10 cellular contexts compared by ENCODE assay signal in the genomic region with DNA sequence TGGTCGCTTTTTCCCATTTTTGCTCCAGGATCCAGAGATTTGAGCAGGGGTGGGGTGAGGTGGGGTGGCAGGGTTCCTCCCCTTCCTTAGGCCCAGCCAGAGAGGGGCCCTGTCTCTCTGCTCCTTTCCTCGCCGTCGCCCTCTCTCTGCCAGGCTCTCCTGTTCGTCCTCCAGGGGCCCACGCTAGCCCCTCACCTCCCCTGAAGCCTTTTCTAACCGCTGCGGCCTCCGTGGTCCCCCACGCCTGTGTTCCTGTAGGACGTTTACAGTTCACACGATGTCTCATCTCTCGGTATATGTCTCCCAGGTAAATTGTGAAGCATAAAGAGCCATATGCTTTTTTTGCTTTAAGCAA. TPM values are rescaled to one million over a fixed set of nuclear protein-coding genes. Genes with fewer than 3 reads are reported as not detected.
DNase-seq lines count a peak whose midpoint lies in the region; ATAC-seq and TF ChIP-seq lines count a peak whose summit lies in the region.
"Had no signal": no experiment of that assay in that cellular context is flagged by ENCODE, and none has a peak within 500 bp of the region (broad histone marks: within the 10 kb centered on the region; RNA-seq: fewer than 3 reads in every experiment).

No MANE protein-coding gene starts in this region.

- H3K4me2 ChIP-seq in Loucy (ENCODE audit: low read depth, low read length, poor library complexity, severe bottlenecking): peak overlapping the region; percentile 59

- H3K36me3 ChIP-seq in Loucy (ENCODE audit: insufficient read depth, low read length) (no peaks in the 10 kb centered on the region), skeletal muscle tissue (ENCODE audit: control insufficient read depth in 3 of 3, insufficient read depth in 3 of 3, low read length in 3 of 3) (no peaks in the 10 kb centered on the region)
- H3K36me3 ChIP-seq: SJSA1 had no signal

- H3K79me2 ChIP-seq in Loucy (ENCODE audit: insufficient read depth, low read length): no peaks in the 10 kb centered on the region

- ATAC-seq in GM18907 (IDR thresholded peaks at IDR 0.05; ENCODE audit: unreplicated experiment) (peak; percentile 9), HG03025 (IDR thresholded peaks at IDR 0.05; ENCODE audit: low FRiP score, unreplicated experiment) (no peak)
- ATAC-seq: HCT116 had no signal

- H3K9ac ChIP-seq in Loucy (ENCODE audit: low read depth, low read length, poor library complexity, severe bottlenecking) (no peak overlapping the region), skeletal muscle tissue (ENCODE audit: low read depth in 1 of 3, low read length in 3 of 3) (peak overlapping the region; percentile 64 to 87 (median 69))

- in situ Hi-C loops in ACHN (cut with HindIII; ENCODE audit: low pct_ligation_motif_present, low pct_unique_long_range_greater_than_20kb, low sequenced_read_pairs): no loop called here

- no peaks in the 10 kb centered on the region for H3K9me2 ChIP-seq in Loucy (replicated peaks; ENCODE audit: low read depth, low read length)

- H2AFZ ChIP-seq in Loucy (ENCODE audit: low read length): no peak overlapping the region

- H4K20me1 ChIP-seq in Loucy (ENCODE audit: insufficient read depth, low read length, poor library complexity, severe bottlenecking): no peaks in the 10 kb centered on the region

- H3K27ac ChIP-seq in skeletal muscle tissue (ENCODE audit: low read depth, low read length): peak overlapping the region; percentile 77

- H3K27me3 ChIP-seq in Loucy (ENCODE audit: insufficient read depth, low read length, poor library complexity, severe bottlenecking) (no peaks in the 10 kb centered on the region), skeletal muscle tissue (ENCODE audit: control insufficient read depth in 3 of 3, insufficient read depth in 3 of 3, low read length in 3 of 3) (no peaks in the 10 kb centered on the region)
- H3K27me3 ChIP-seq: SJSA1 had no signal

- H3K9me3 ChIP-seq in Loucy (ENCODE audit: insufficient read depth, low read depth, low read length) (no peaks in the 10 kb centered on the region), skeletal muscle tissue (ENCODE audit: control insufficient read depth in 3 of 3, low read length in 3 of 3) (no peaks in the 10 kb centered on the region)
- H3K9me3 ChIP-seq: SJSA1 had no signal

- no peak for TF ChIP-seq POLR2A in erythroblast (IDR thresholded peaks at IDR 0.05; ENCODE audit: low read length)

- no peaks in the 10 kb centered on the region for H3F3A ChIP-seq in Loucy (ENCODE audit: low read depth)

- H3K4me1 ChIP-seq in Loucy (ENCODE audit: insufficient read depth, low read length, poor library complexity, severe bottlenecking) (peaks cover 5% of the 10 kb centered on the region), skeletal muscle tissue (ENCODE audit: control insufficient read depth in 3 of 3, insufficient read depth in 3 of 3, low read length in 3 of 3) (peaks cover 18 to 30% (median 29%) of the 10 kb centered on the region in 3 donors)

- H3K4me3 ChIP-seq in Loucy (ENCODE audit: low read length, poor library complexity, severe bottlenecking): peak overlapping the region; percentile 62
- peak overlapping the region; percentile 35 for H3K4me3 ChIP-seq in fibroblast of pulmonary artery (replicated peaks; ENCODE audit: low read depth, low read length)
- peak overlapping the region in 2 of 3 donors; percentile 65 to 66 for H3K4me3 ChIP-seq in skeletal muscle tissue (ENCODE audit: low read length in 3 of 3)
- H3K4me3 ChIP-seq: SJSA1 had no signal

- no peak for DNase-seq in fibroblast of pulmonary artery (ENCODE audit: low read depth)
- DNase-seq in ACHN: no peak
- no peak for DNase-seq in NCI-H82 treated with DMSO at 0.1 percent for 48 hours (lab: John Stamatoyannopoulos, UW; ENCODE audit: unreplicated experiment)
- no peak for DNase-seq in erythroblast (lab: John Stamatoyannopoulos, UW)

- TF ChIP-seq CTCF in Loucy (conservative IDR thresholded peaks at IDR 0.05; ENCODE audit: low read length) (no peak), fibroblast of pulmonary artery (IDR thresholded peaks at IDR 0.05; ENCODE audit: low read length, missing control alignments) (no peak)

RNA-seq across cellular contexts. Expression of gene ZNF366, which starts 49.9 kb away (rescaled TPM):
- 1.6 TPM for total RNA-seq in skeletal muscle tissue
- total RNA-seq: SJSA1 had no signal
